ENCODE assay signal across 8 cellular contexts in the genomic region with DNA sequence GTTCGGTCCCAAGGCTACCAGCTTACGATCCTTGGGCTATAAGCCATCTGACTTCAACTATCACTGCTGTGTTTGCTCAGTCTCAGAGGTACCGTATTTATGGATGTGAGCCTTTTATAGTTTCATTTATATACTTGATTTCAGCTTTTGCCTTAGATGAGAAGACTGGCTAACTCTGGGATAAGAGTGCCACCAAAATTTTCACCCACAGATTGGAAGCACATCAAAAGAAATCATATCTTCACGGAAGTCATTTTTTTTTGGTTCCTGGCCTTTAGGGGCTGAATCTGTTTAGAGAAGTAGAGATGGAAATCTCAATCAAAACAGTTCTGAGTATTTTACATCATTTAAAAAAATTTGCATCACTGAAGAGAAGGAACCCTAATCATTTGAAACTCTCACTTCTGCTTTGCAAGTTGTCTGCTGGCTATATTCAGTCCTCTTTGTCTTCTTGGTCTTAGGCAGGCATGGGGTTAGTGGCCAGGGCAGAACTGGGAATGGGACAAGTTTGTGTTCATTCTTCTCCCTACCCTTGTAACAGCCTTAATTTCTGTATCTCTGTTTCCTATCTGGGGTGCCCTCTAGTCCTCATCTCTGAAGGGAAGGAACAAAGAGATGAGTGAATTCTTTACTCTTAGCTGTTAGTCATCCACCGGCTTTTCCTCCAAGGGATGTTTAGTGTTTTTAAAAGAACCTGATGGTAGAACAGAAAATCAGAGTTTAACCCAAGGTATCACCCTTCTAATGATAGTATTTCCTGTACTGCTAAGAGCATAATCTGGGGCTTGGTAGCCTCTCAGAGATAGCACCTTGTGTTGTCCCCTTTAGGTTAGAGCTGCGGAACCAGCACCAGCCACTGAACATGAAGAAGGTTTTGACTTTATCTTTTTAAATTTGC. TPM values are rescaled to one million over a fixed set of nuclear protein-coding genes. Genes with fewer than 3 reads are reported as not detected.
DNase-seq lines count a peak whose midpoint lies in the region; ATAC-seq and TF ChIP-seq lines count a peak whose summit lies in the region.

No MANE protein-coding gene starts in this region.

- H3K9me3 ChIP-seq in neural progenitor cell (ENCODE audit: low read depth): no peaks in the 10 kb centered on the region

- H3K9ac ChIP-seq in neural progenitor cell: no peak overlapping the region

- H3K79me2 ChIP-seq in neural progenitor cell (ENCODE audit: low read depth): no peaks in the 10 kb centered on the region

- H3K27ac Mint-ChIP-seq in naive B cell (peak overlapping the region; percentile 81 to 99 (median 98)), neural progenitor cell (no peak overlapping the region)

- H4K20me1 ChIP-seq in neural progenitor cell (ENCODE audit: low read depth): peaks cover 3% of the 10 kb centered on the region

- peaks cover 81 to 94% (median 90%) of the 10 kb centered on the region in 3 donors for H3K4me1 Mint-ChIP-seq in naive B cell
- H3K4me1 Mint-ChIP-seq in neural progenitor cell: peaks cover under 1% of the 10 kb centered on the region

- H3K4me1 ChIP-seq in neural progenitor cell: peaks cover under 1% of the 10 kb centered on the region

- H3K36me3 ChIP-seq in neural progenitor cell: no peaks in the 10 kb centered on the region

- H3K4me3 Mint-ChIP-seq in naive B cell (peak overlapping the region; percentile 66 to 93 (median 88)), neural progenitor cell (no peak overlapping the region)

- no peaks in the 10 kb centered on the region for H3K27me3 ChIP-seq in neural progenitor cell

- no peak overlapping the region for H3K27ac ChIP-seq in neural progenitor cell

- ATAC-seq in GM18870 (IDR thresholded peaks at IDR 0.05; ENCODE audit: unreplicated experiment): peak; percentile 45
- peak; percentile 52 for ATAC-seq in HG02759 (IDR thresholded peaks at IDR 0.05; ENCODE audit: unreplicated experiment)
- ATAC-seq in naive B cell (ENCODE audit: low read depth in 2 of 2): peak; percentile 80 to 81

- H3K4me3 ChIP-seq in neural progenitor cell: no peak overlapping the region

- H3F3A ChIP-seq in neural progenitor cell (ENCODE audit: low read depth): no peaks in the 10 kb centered on the region

- DNase-seq in NOMO-1 (lab: John Stamatoyannopoulos, UW; ENCODE audit: unreplicated experiment in 2 of 2) (peak; percentile 81 to 93), naive B cell (peak; percentile 78), globus pallidus (ENCODE audit: low spot score) (no peak), cortex of kidney (lab: John Stamatoyannopoulos, UW) (no peak), NCI-H2196 treated with DMSO at 0.1 percent for 48 hours (lab: John Stamatoyannopoulos, UW; ENCODE audit: unreplicated experiment) (no peak), neural progenitor cell (ENCODE audit: low spot score) (no peak)

- no peak overlapping the region for H2AFZ ChIP-seq in neural progenitor cell (replicated peaks)

- peaks cover 0 to 5% of the 10 kb centered on the region in 2 donors for H3K36me3 Mint-ChIP-seq in naive B cell
- H3K36me3 Mint-ChIP-seq in neural progenitor cell: no peaks in the 10 kb centered on the region

- TF ChIP-seq CTCF in neural progenitor cell (IDR thresholded peaks at IDR 0.05): no peak

- H3K9me3 Mint-ChIP-seq in naive B cell: peaks cover 0 to 4% (median 0%) of the 10 kb centered on the region in 7 donors
- H3K9me3 Mint-ChIP-seq in neural progenitor cell: no peaks in the 10 kb centered on the region

- H3K27me3 Mint-ChIP-seq in naive B cell (no peaks in the 10 kb centered on the region), neural progenitor cell (ENCODE audit: insufficient read depth, low read depth) (no peaks in the 10 kb centered on the region)

- no peak overlapping the region for H3K4me2 ChIP-seq in neural progenitor cell

RNA-seq across cellular contexts. Expression of a gene that starts 14.1 kb away (rescaled TPM):
- 100 to 1,000 TPM; 224 to 432 (median 315) TPM for polyA plus RNA-seq in naive B cell (ENCODE audit: low read depth in 6 of 6)
- total RNA-seq in neural progenitor cell (ENCODE audit: low replicate concordance): 35.6 and 40.6 TPM in 2 replicates

Comparison
In these comparisons a context has a peak if more than half of its experiments do, and no peak if none do; other contexts are left out.
1. DNase-seq: peak in NOMO-1 (2 of 2) and naive B cell (single experiment); none in globus pallidus (single experiment), cortex of kidney (single experiment), NCI-H2196 treated with DMSO at 0.1 percent for 48 hours (single experiment) and neural progenitor cell (single experiment).
2. Peak in every context shown above with its lines, with median percentiles within 50 percentile points of each other: ATAC-seq.